ENCODE assay signal across 16 cellular contexts in genomic region chr17:145671-146541, GRCh38. TPM values are rescaled to one million over a fixed set of nuclear protein-coding genes. Genes with fewer than 3 reads are reported as not detected.
DNase-seq lines count a peak whose midpoint lies in the region; ATAC-seq and TF ChIP-seq lines count a peak whose summit lies in the region.
"Had no signal": no experiment of that assay in that cellular context is flagged by ENCODE, and none has a peak within 500 bp of the region (broad histone marks: within the 10 kb centered on the region; RNA-seq: fewer than 3 reads in every experiment).

No MANE protein-coding gene starts in this region.

- no peaks in the 10 kb centered on the region for H3K4me1 ChIP-seq in aorta (ENCODE audit: control insufficient read depth in 1 of 2, insufficient read depth in 2 of 2, low read length in 2 of 2)

- H3K9me3 Mint-ChIP-seq in activated naive CD8-positive, alpha-beta T cell treated with anti-CD3 and anti-CD28 coated beads, Interleukin-2, amount 10 ng/mL, durations not matched to agents 7 days and 5 days = no peaks in the 10 kb centered on the region
- H3K9me3 Mint-ChIP-seq in activated naive CD8-positive, alpha-beta T cell treated with anti-CD3 and anti-CD28 coated beads for 36 hours = no peaks in the 10 kb centered on the region
- no peaks in the 10 kb centered on the region for H3K9me3 Mint-ChIP-seq in nephron progenitor cell
- H3K9me3 Mint-ChIP-seq: stimulated activated naive CD8-positive, alpha-beta T cell treated with anti-CD3 and anti-CD28 coated beads, Interleukin-15, Interleukin-2, amounts not matched to agents 100 ng/mL and 50 ng/mL, for 24 hours had no signal

- no peak for ATAC-seq in activated naive CD8-positive, alpha-beta T cell treated with anti-CD3 and anti-CD28 coated beads, Interleukin-2, amount 10 ng/mL, durations not matched to agents 7 days and 5 days (ENCODE audit: low read depth)
- no peak for ATAC-seq in aorta (ENCODE audit: low FRiP score)
- no peak for ATAC-seq in GM21515 (IDR thresholded peaks at IDR 0.05; ENCODE audit: unreplicated experiment)
- ATAC-seq: GM12878, Panc1 had no signal

- peaks cover 2% of the 10 kb centered on the region for H3K4me1 Mint-ChIP-seq in activated naive CD8-positive, alpha-beta T cell treated with anti-CD3 and anti-CD28 coated beads, Interleukin-2, amount 10 ng/mL, durations not matched to agents 7 days and 5 days
- no peaks in the 10 kb centered on the region for H3K4me1 Mint-ChIP-seq in activated naive CD8-positive, alpha-beta T cell treated with anti-CD3 and anti-CD28 coated beads for 36 hours
- no peaks in the 10 kb centered on the region for H3K4me1 Mint-ChIP-seq in nephron progenitor cell

- intact Hi-C loops in cardiac septum (cut with DNase I) (no loop called here), aorta (cut with DNase I) (loop anchor here in 1 of 2 donors (2.0 to 5.0 kb wide), 2 partner anchors 241 to 556 kb away; no protein-coding TSS in a partner anchor)

- H3K27me3 Mint-ChIP-seq in activated naive CD8-positive, alpha-beta T cell treated with anti-CD3 and anti-CD28 coated beads, Interleukin-2, amount 10 ng/mL, durations not matched to agents 7 days and 5 days = no peaks in the 10 kb centered on the region
- peaks cover 8% of the 10 kb centered on the region for H3K27me3 Mint-ChIP-seq in activated naive CD8-positive, alpha-beta T cell treated with anti-CD3 and anti-CD28 coated beads for 36 hours
- H3K27me3 Mint-ChIP-seq in nephron progenitor cell (ENCODE audit: low read depth, poor library complexity) = peaks cover 11% of the 10 kb centered on the region

- WGBS in aorta, 2 donors = 87% methylated on average over 16 of the region's 16 CpGs

- H3K27me3 ChIP-seq in aorta (ENCODE audit: control insufficient read depth in 1 of 2, insufficient read depth in 2 of 2, low read length in 1 of 2) = no peaks in the 10 kb centered on the region

- POLR2A ChIA-PET in activated naive CD8-positive, alpha-beta T cell treated with anti-CD3 and anti-CD28 coated beads, Interleukin-2, amount 10 ng/mL, durations not matched to agents 7 days and 5 days (lab: Charles Lee) = no interaction called here

- peak; percentile 23 for DNase-seq in activated naive CD8-positive, alpha-beta T cell treated with anti-CD3 and anti-CD28 coated beads, Interleukin-2, amount 10 ng/mL, durations not matched to agents 7 days and 5 days
- no peak for DNase-seq in activated naive CD8-positive, alpha-beta T cell treated with anti-CD3 and anti-CD28 coated beads for 36 hours
- DNase-seq in cardiac septum (ENCODE audit: low spot score) = peak; percentile 50
- DNase-seq in nephron progenitor cell = no peak
- DNase-seq in aorta = peak; percentile 35 to 66
- DNase-seq in KG1 (lab: John Stamatoyannopoulos, UW) = no peak
- DNase-seq in effector CD4-positive, alpha-beta T cell = no peak
- DNase-seq: foreskin fibroblast, GOT3, NCI-H2029 treated with DMSO at 0.1 percent for 48 hours, NCI-H526, occipital lobe had no signal

- H3K4me3 Mint-ChIP-seq in activated naive CD8-positive, alpha-beta T cell treated with anti-CD3 and anti-CD28 coated beads, Interleukin-2, amount 10 ng/mL, durations not matched to agents 7 days and 5 days = no peak overlapping the region
- no peak overlapping the region for H3K4me3 Mint-ChIP-seq in activated naive CD8-positive, alpha-beta T cell treated with anti-CD3 and anti-CD28 coated beads for 36 hours
- H3K4me3 Mint-ChIP-seq in nephron progenitor cell = no peak overlapping the region
- H3K4me3 Mint-ChIP-seq: stimulated activated naive CD8-positive, alpha-beta T cell treated with anti-CD3 and anti-CD28 coated beads, Interleukin-15, Interleukin-2, amounts not matched to agents 100 ng/mL and 50 ng/mL, for 24 hours had no signal

- H3K27ac Mint-ChIP-seq in activated naive CD8-positive, alpha-beta T cell treated with anti-CD3 and anti-CD28 coated beads, Interleukin-2, amount 10 ng/mL, durations not matched to agents 7 days and 5 days = no peak overlapping the region
- no peak overlapping the region for H3K27ac Mint-ChIP-seq in activated naive CD8-positive, alpha-beta T cell treated with anti-CD3 and anti-CD28 coated beads for 36 hours
- peak overlapping the region; percentile 54 for H3K27ac Mint-ChIP-seq in nephron progenitor cell
- H3K27ac Mint-ChIP-seq: stimulated activated naive CD8-positive, alpha-beta T cell treated with anti-CD3 and anti-CD28 coated beads, Interleukin-15, Interleukin-2, amounts not matched to agents 100 ng/mL and 50 ng/mL, for 24 hours had no signal

- H3K27ac ChIP-seq in aorta (ENCODE audit: low read depth in 1 of 2, low read length in 2 of 2) = no peak overlapping the region

- H3K36me3 ChIP-seq in aorta (ENCODE audit: control insufficient read depth in 1 of 2, insufficient read depth in 2 of 2, low read length in 1 of 2) = no peaks in the 10 kb centered on the region

- no peaks in the 10 kb centered on the region for H3K36me3 Mint-ChIP-seq in activated naive CD8-positive, alpha-beta T cell treated with anti-CD3 and anti-CD28 coated beads, Interleukin-2, amount 10 ng/mL, durations not matched to agents 7 days and 5 days
- H3K36me3 Mint-ChIP-seq in activated naive CD8-positive, alpha-beta T cell treated with anti-CD3 and anti-CD28 coated beads for 36 hours = no peaks in the 10 kb centered on the region
- H3K36me3 Mint-ChIP-seq in nephron progenitor cell (ENCODE audit: low read depth) = no peaks in the 10 kb centered on the region

- H3K4me3 ChIP-seq in aorta (ENCODE audit: low read length in 2 of 2) = no peak overlapping the region
- H3K4me3 ChIP-seq: GM12878 had no signal

- no peaks in the 10 kb centered on the region for H3K9me3 ChIP-seq in aorta (ENCODE audit: control insufficient read depth, low read length)

- TF ChIP-seq CTCF in nephron progenitor cell (IDR thresholded peaks at IDR 0.05) = no peak

RNA-seq across cellular contexts. Expression of gene SCGB1C2, which starts 8.5 kb away (rescaled TPM):
- total RNA-seq in activated naive CD8-positive, alpha-beta T cell treated with anti-CD3 and anti-CD28 coated beads, Interleukin-2, amount 10 ng/mL, durations not matched to agents 7 days and 5 days = not detected
- not detected for total RNA-seq in activated naive CD8-positive, alpha-beta T cell treated with anti-CD3 and anti-CD28 coated beads for 36 hours
- total RNA-seq in cardiac septum (not detected), aorta (not detected)
- not detected for polyA plus RNA-seq in aorta
- total RNA-seq: GM12878, occipital lobe had no signal
- polyA plus RNA-seq: GM12878 had no signal

RNA-seq across cellular contexts. Expression of gene DOC2B, which starts 35.5 kb away (rescaled TPM):
- not detected for total RNA-seq in activated naive CD8-positive, alpha-beta T cell treated with anti-CD3 and anti-CD28 coated beads, Interleukin-2, amount 10 ng/mL, durations not matched to agents 7 days and 5 days
- total RNA-seq in activated naive CD8-positive, alpha-beta T cell treated with anti-CD3 and anti-CD28 coated beads for 36 hours = under 1 TPM; 0.06 to 0.08 TPM
- 6.4 TPM for total RNA-seq in cardiac septum
- total RNA-seq in aorta = 10 to 100 TPM; 16.3 to 35.3 TPM
- polyA plus RNA-seq in aorta = under 1 TPM; 0.13 to 0.15 TPM
- total RNA-seq: GM12878 had no signal
- polyA plus RNA-seq: GM12878 had no signal

Comparison
In these comparisons a context has a peak if more than half of its experiments do, and no peak if none do; other contexts are left out.
1. DNase-seq: peak in activated naive CD8-positive, alpha-beta T cell treated with anti-CD3 and anti-CD28 coated beads, Interleukin-2, amount 10 ng/mL, durations not matched to agents 7 days and 5 days (single experiment), cardiac septum (single experiment) and aorta (2 of 2); none in activated naive CD8-positive, alpha-beta T cell treated with anti-CD3 and anti-CD28 coated beads for 36 hours (single experiment), nephron progenitor cell (single experiment), KG1 (single experiment) and effector CD4-positive, alpha-beta T cell (single experiment).